Comparison of ENCODE assay signal across 24 cellular contexts in the genomic region with DNA sequence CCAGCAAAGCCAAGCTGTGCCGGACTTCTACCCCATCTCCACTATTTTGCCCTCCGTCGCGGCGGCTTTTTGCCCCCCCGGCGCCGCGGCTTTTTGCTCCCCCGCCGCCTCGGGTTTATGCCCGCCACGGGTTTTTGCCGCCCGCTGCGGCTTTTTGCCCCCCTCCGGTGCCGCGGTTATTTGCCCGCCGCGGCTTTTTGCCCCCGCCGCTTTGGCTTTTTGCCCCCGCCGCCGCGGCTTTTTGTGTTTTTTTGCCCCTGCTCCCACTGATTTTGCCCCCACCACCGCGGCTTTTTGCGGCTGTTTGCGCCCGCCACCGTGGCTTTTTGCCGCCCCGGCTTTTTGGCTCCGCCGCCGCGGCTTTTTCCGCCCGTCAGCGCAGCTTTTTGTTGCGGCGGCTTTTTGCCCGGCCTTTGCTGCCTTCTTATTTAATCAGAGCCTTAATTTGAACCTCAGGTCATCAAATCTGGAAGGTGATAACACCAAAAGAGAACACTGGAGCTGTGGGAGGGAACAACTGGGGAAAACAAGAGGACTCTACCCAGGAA.
"Had no signal": no experiment of that assay in that cellular context is flagged by ENCODE, and none has a peak within 500 bp of the region (broad histone marks: within the 10 kb centered on the region; RNA-seq: fewer than 3 reads in every experiment).

No MANE protein-coding gene starts in this region.

- H3K27ac Mint-ChIP-seq: endodermal cell; natural killer cell treated with Interleukin-12 subunit alpha and Interleukin-12 subunit beta and Interleukin-15 and Interleukin-18, amount 100 ng/mL, for 72 hours; neural progenitor cell; progenitor cell of endocrine pancreas; stimulated activated memory B cell treated with anti-CD40 and anti-IgM and Interleukin-4, amounts not matched to agents 10 μg/mL and 1 μg/mL and 100 μg/mL, for 72 hours; stimulated activated naive CD8-positive, alpha-beta T cell treated with anti-CD3 and anti-CD28 coated beads, Interleukin-15, Interleukin-2, amounts not matched to agents 100 ng/mL and 50 ng/mL, for 24 hours had no signal

- H3K4me3 ChIP-seq: hepatocyte, lung, neural progenitor cell, ovary, tibial nerve, upper lobe of right lung, vagina had no signal

- ATAC-seq: foreskin keratinocyte; left colon; left ventricle myocardium superior; natural killer cell treated with Interleukin-12 subunit alpha and Interleukin-12 subunit beta and Interleukin-15 and Interleukin-18, amount 100 ng/mL, for 72 hours; right cardiac atrium; stimulated activated memory B cell treated with anti-CD40 and anti-IgM and Interleukin-4, amounts not matched to agents 10 μg/mL and 1 μg/mL and 100 μg/mL, for 72 hours; upper lobe of right lung had no signal

- H3K27ac ChIP-seq: foreskin keratinocyte, hepatocyte, neural progenitor cell, ovary, tibial nerve, upper lobe of right lung, vagina had no signal

- H3K9me3 ChIP-seq: ovary had no signal

- H3K27me3 Mint-ChIP-seq: natural killer cell treated with Interleukin-12 subunit alpha and Interleukin-12 subunit beta and Interleukin-15 and Interleukin-18, amount 100 ng/mL, for 72 hours; progenitor cell of endocrine pancreas; stimulated activated memory B cell treated with anti-CD40 and anti-IgM and Interleukin-4, amounts not matched to agents 10 μg/mL and 1 μg/mL and 100 μg/mL, for 72 hours; stimulated activated naive CD8-positive, alpha-beta T cell treated with anti-CD3 and anti-CD28 coated beads, Interleukin-15, Interleukin-2, amounts not matched to agents 100 ng/mL and 50 ng/mL, for 24 hours had no signal

- H3K4me3 Mint-ChIP-seq: endodermal cell; natural killer cell treated with Interleukin-12 subunit alpha and Interleukin-12 subunit beta and Interleukin-15 and Interleukin-18, amount 100 ng/mL, for 72 hours; neural progenitor cell; stimulated activated memory B cell treated with anti-CD40 and anti-IgM and Interleukin-4, amounts not matched to agents 10 μg/mL and 1 μg/mL and 100 μg/mL, for 72 hours; stimulated activated naive CD8-positive, alpha-beta T cell treated with anti-CD3 and anti-CD28 coated beads, Interleukin-15, Interleukin-2, amounts not matched to agents 100 ng/mL and 50 ng/mL, for 24 hours had no signal

- H3K36me3 ChIP-seq: neural progenitor cell, tibial nerve, upper lobe of right lung, vagina had no signal

- H3K36me3 Mint-ChIP-seq: natural killer cell treated with Interleukin-12 subunit alpha and Interleukin-12 subunit beta and Interleukin-15 and Interleukin-18, amount 100 ng/mL, for 72 hours; neural progenitor cell; stimulated activated memory B cell treated with anti-CD40 and anti-IgM and Interleukin-4, amounts not matched to agents 10 μg/mL and 1 μg/mL and 100 μg/mL, for 72 hours had no signal

- H3K27me3 ChIP-seq: foreskin keratinocyte, hepatocyte, neural progenitor cell, ovary, tibial nerve, vagina had no signal

- H3K4me1 Mint-ChIP-seq: endodermal cell; neural progenitor cell; stimulated activated memory B cell treated with anti-CD40 and anti-IgM and Interleukin-4, amounts not matched to agents 10 μg/mL and 1 μg/mL and 100 μg/mL, for 72 hours had no signal

- DNase-seq: effector CD4-positive, alpha-beta T cell; endodermal cell; erythroblast; foreskin keratinocyte; left colon; left ventricle myocardium superior; mesenchymal stem cell; midbrain; nucleus accumbens; ovary; stimulated activated CD4-positive, alpha-beta T cell treated with anti-CD3 and anti-CD28 coated beads, Interleukin-15, amount 100 ng/mL, for 24 hours; stimulated activated CD4-positive, alpha-beta T cell treated with anti-CD3 and anti-CD28 coated beads, Interleukin-1b, Interleukin-23, amount 100 ng/mL, for 48 hours; stimulated activated CD4-positive, alpha-beta T cell treated with anti-CD3 and anti-CD28 coated beads, Interleukin-4, amount 100 ng/mL, for 24 hours; upper lobe of right lung had no signal

- H3K9me3 Mint-ChIP-seq: endodermal cell; natural killer cell treated with Interleukin-12 subunit alpha and Interleukin-12 subunit beta and Interleukin-15 and Interleukin-18, amount 100 ng/mL, for 72 hours; stimulated activated memory B cell treated with anti-CD40 and anti-IgM and Interleukin-4, amounts not matched to agents 10 μg/mL and 1 μg/mL and 100 μg/mL, for 72 hours; stimulated activated naive CD8-positive, alpha-beta T cell treated with anti-CD3 and anti-CD28 coated beads, Interleukin-15, Interleukin-2, amounts not matched to agents 100 ng/mL and 50 ng/mL, for 24 hours had no signal

- H3K4me1 ChIP-seq: foreskin keratinocyte, neural progenitor cell, tibial nerve, upper lobe of right lung, vagina had no signal
